ENCODE assay signal across 11 cellular contexts in the genomic region with DNA sequence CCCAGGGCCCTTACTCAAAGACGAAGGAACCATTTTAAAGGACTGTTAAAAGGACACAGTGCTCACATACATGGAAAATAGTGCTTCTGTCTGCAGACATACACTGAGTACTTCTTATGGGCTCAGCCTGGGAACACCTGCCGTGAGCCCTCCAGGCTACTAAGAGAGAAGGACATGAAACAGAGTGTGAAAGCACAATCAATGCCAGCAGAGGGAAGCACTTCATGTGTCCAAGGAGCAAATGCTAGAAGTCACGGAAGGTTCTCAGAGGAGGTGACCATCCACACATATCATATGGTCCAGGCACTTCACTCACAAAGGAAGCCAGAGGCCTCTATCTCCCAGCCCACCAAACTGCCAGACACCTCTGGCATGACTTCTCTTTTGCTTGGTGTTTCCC. TPM values are rescaled to one million over a fixed set of nuclear protein-coding genes. Genes with fewer than 3 reads are reported as not detected.
A peak's percentile ranks its signal among the peaks of the same experiment; 100 is the strongest.
DNase-seq lines count a peak whose midpoint lies in the region; ATAC-seq and TF ChIP-seq lines count a peak whose summit lies in the region.
"Had no signal": no experiment of that assay in that cellular context is flagged by ENCODE, and none has a peak within 500 bp of the region (broad histone marks: within the 10 kb centered on the region; RNA-seq: fewer than 3 reads in every experiment).

No MANE protein-coding gene starts in this region.

- CTCF ChIA-PET in activated naive CD4-positive, alpha-beta T cell treated with anti-CD3 and anti-CD28 coated beads, Interleukin-2, amount 10 ng/mL, durations not matched to agents 7 days and 5 days (lab: Charles Lee), result no interaction called here

- peak; percentile 6; the same call in 1 of the 2 replicates for TF ChIP-seq CTCF in LNCaP clone FGC (IDR thresholded peaks at IDR 0.05; ENCODE audit: control insufficient read depth, extremely low read depth, insufficient read depth)
- TF ChIP-seq CTCF in body of pancreas (IDR thresholded peaks at IDR 0.05), result no peak

- peak overlapping the region; percentile 29 for H3K27ac ChIP-seq in cingulate gyrus (ENCODE audit: low read depth, low read length)
- H3K27ac ChIP-seq in temporal lobe (ENCODE audit: low read depth, low read length), result peak overlapping the region; percentile 20
- no peak overlapping the region for H3K27ac ChIP-seq in body of pancreas

- H3K9me3 ChIP-seq in body of pancreas, result no peaks in the 10 kb centered on the region

- H3K4me3 Mint-ChIP-seq in activated naive CD4-positive, alpha-beta T cell treated with anti-CD3 and anti-CD28 coated beads, Interleukin-2, amount 10 ng/mL, durations not matched to agents 7 days and 5 days, result no peak overlapping the region

- H3K4me3 ChIP-seq in LNCaP clone FGC (ENCODE audit: low read depth, low read length) (no peak overlapping the region), body of pancreas (no peak overlapping the region)

- intact Hi-C loops in body of pancreas (cut with DNase I), result no loop called here

- WGBS in body of pancreas, 2 donors, result 56 to 57% methylated on average over 3 of the region's 3 CpGs

- no peaks in the 10 kb centered on the region for H3K4me1 ChIP-seq in body of pancreas

- peak in 1 of 2 donors; percentile 16 for ATAC-seq in activated naive CD4-positive, alpha-beta T cell treated with anti-CD3 and anti-CD28 coated beads, Interleukin-2, amount 50 U/mL, for 72 hours
- no peak for ATAC-seq in HG03159 (IDR thresholded peaks at IDR 0.05; ENCODE audit: unreplicated experiment)
- no peak for ATAC-seq in body of pancreas
- no peak for ATAC-seq in HG03196 (IDR thresholded peaks at IDR 0.05; ENCODE audit: unreplicated experiment)
- ATAC-seq: esophagus mucosa had no signal

- H3K9me3 Mint-ChIP-seq in activated naive CD4-positive, alpha-beta T cell treated with anti-CD3 and anti-CD28 coated beads, Interleukin-2, amount 50 U/mL, for 72 hours, result no peaks in the 10 kb centered on the region
- H3K9me3 Mint-ChIP-seq in activated naive CD4-positive, alpha-beta T cell treated with anti-CD3 and anti-CD28 coated beads, Interleukin-2, amount 10 ng/mL, durations not matched to agents 7 days and 5 days, result no peaks in the 10 kb centered on the region

- H3K4me1 Mint-ChIP-seq in activated naive CD4-positive, alpha-beta T cell treated with anti-CD3 and anti-CD28 coated beads, Interleukin-2, amount 10 ng/mL, durations not matched to agents 7 days and 5 days, result peaks cover 58% of the 10 kb centered on the region

- no peaks in the 10 kb centered on the region for H3K27me3 ChIP-seq in body of pancreas

- peaks cover 21 to 58% of the 10 kb centered on the region in 2 donors for H3K36me3 Mint-ChIP-seq in activated naive CD4-positive, alpha-beta T cell treated with anti-CD3 and anti-CD28 coated beads, Interleukin-2, amount 50 U/mL, for 72 hours
- H3K36me3 Mint-ChIP-seq in activated naive CD4-positive, alpha-beta T cell treated with anti-CD3 and anti-CD28 coated beads, Interleukin-2, amount 10 ng/mL, durations not matched to agents 7 days and 5 days, result peaks cover 33% of the 10 kb centered on the region

- no peaks in the 10 kb centered on the region for H3K27me3 Mint-ChIP-seq in activated naive CD4-positive, alpha-beta T cell treated with anti-CD3 and anti-CD28 coated beads, Interleukin-2, amount 10 ng/mL, durations not matched to agents 7 days and 5 days

- H3K27ac Mint-ChIP-seq in activated naive CD4-positive, alpha-beta T cell treated with anti-CD3 and anti-CD28 coated beads, Interleukin-2, amount 50 U/mL, for 72 hours, result peak overlapping the region; percentile 40 to 62
- no peak overlapping the region for H3K27ac Mint-ChIP-seq in activated naive CD4-positive, alpha-beta T cell treated with anti-CD3 and anti-CD28 coated beads, Interleukin-2, amount 10 ng/mL, durations not matched to agents 7 days and 5 days

- TF ChIP-seq POLR2A in body of pancreas (IDR thresholded peaks at IDR 0.05), result no peak

- DNase-seq in activated naive CD4-positive, alpha-beta T cell treated with anti-CD3 and anti-CD28 coated beads, Interleukin-2, amount 50 U/mL, for 72 hours (ENCODE audit: low spot score in 2 of 2), result no peak
- no peak for DNase-seq in activated naive CD4-positive, alpha-beta T cell treated with anti-CD3 and anti-CD28 coated beads, Interleukin-2, amount 10 ng/mL, durations not matched to agents 7 days and 5 days
- no peak for DNase-seq in LNCaP clone FGC (ENCODE audit: low read depth)
- no peak for DNase-seq in body of pancreas
- DNase-seq: aorta, NCI-H2029 had no signal

- no peaks in the 10 kb centered on the region for H3K36me3 ChIP-seq in body of pancreas (replicated peaks in 1 of 2; ENCODE audit: insufficient read depth in 1 of 2, low read depth in 2 of 2)

RNA-seq across cellular contexts. Expression of a gene that starts 15.5 kb away (rescaled TPM):
- total RNA-seq in activated naive CD4-positive, alpha-beta T cell treated with anti-CD3 and anti-CD28 coated beads, Interleukin-2, amount 50 U/mL, for 72 hours, result 100 to 1,000 TPM; 137 to 167 TPM
- total RNA-seq in temporal lobe (59.3 TPM), body of pancreas (10 to 100 TPM; 10.9 to 56.0 TPM)

Comparison
In these comparisons a context has a peak if more than half of its experiments do, and no peak if none do; other contexts are left out.
1. H3K27ac ChIP-seq: peak in cingulate gyrus (single experiment) and temporal lobe (single experiment); none in body of pancreas (0 of 4).